11 cellular contexts compared by ENCODE assay signal in genomic region chr2:223075301-223076270, GRCh38. TPM values are rescaled to one million over a fixed set of nuclear protein-coding genes. Genes with fewer than 3 reads are reported as not detected.
DNase-seq lines count a peak whose midpoint lies in the region; ATAC-seq and TF ChIP-seq lines count a peak whose summit lies in the region.
"Had no signal": no experiment of that assay in that cellular context is flagged by ENCODE, and none has a peak within 500 bp of the region (broad histone marks: within the 10 kb centered on the region; RNA-seq: fewer than 3 reads in every experiment).

No MANE protein-coding gene starts in this region.

- TF ChIP-seq CTCF in right lobe of liver (IDR thresholded peaks at IDR 0.05), result no peak
- TF ChIP-seq CTCF in body of pancreas (IDR thresholded peaks at IDR 0.05), result no peak

- WGBS in right lobe of liver (ENCODE audit: insufficient coverage, low coverage, low lambda C conversion rate, missing lambda C conversion rate), result 63% methylated on average over 6 of the region's 6 CpGs
- WGBS in body of pancreas, 2 donors, result 67 to 71% methylated on average over 6 of the region's 6 CpGs

- H3K9me3 ChIP-seq in right lobe of liver, result no peaks in the 10 kb centered on the region
- no peaks in the 10 kb centered on the region for H3K9me3 ChIP-seq in body of pancreas

- H3K36me3 ChIP-seq in right lobe of liver (no peaks in the 10 kb centered on the region), body of pancreas (replicated peaks in 1 of 2; ENCODE audit: insufficient read depth in 1 of 2, low read depth in 2 of 2) (no peaks in the 10 kb centered on the region)

- no peaks in the 10 kb centered on the region for H3K4me1 ChIP-seq in right lobe of liver
- H3K4me1 ChIP-seq in body of pancreas, result no peaks in the 10 kb centered on the region

- DNase-seq in kidney tubule cell (ENCODE audit: low spot score) (peak; percentile 65), right lobe of liver (no peak), NCI-H146 (lab: John Stamatoyannopoulos, UW) (no peak), body of pancreas (no peak), CD1c-positive myeloid dendritic cell (ENCODE audit: extremely low spot score) (no peak)
- DNase-seq: NCI-H2029, SHP77 treated with DMSO at 0.1 percent for 48 hours had no signal

- TF ChIP-seq POLR2A in right lobe of liver (IDR thresholded peaks at IDR 0.05) (no peak), body of pancreas (IDR thresholded peaks at IDR 0.05) (no peak)

- no peaks in the 10 kb centered on the region for H3K27me3 ChIP-seq in right lobe of liver
- H3K27me3 ChIP-seq in body of pancreas, result no peaks in the 10 kb centered on the region

- intact Hi-C loops in right lobe of liver (cut with DNase I) (no loop called here), body of pancreas (cut with DNase I) (no loop called here)

- ATAC-seq in GM19035 (IDR thresholded peaks at IDR 0.05; ENCODE audit: unreplicated experiment) (peak; percentile 76), HG02623 (IDR thresholded peaks at IDR 0.05; ENCODE audit: unreplicated experiment) (peak; percentile 81), HG03469 (IDR thresholded peaks at IDR 0.05; ENCODE audit: unreplicated experiment) (peak; percentile 51), right lobe of liver (no peak), body of pancreas (no peak)
- ATAC-seq: left lobe of liver had no signal

- H3K4me3 ChIP-seq in right lobe of liver (no peak overlapping the region), body of pancreas (no peak overlapping the region)

- H3K27ac ChIP-seq in right lobe of liver, result no peak overlapping the region
- H3K27ac ChIP-seq in body of pancreas, result no peak overlapping the region

RNA-seq across cellular contexts. Expression of gene KCNE4, which starts 23.6 kb away (rescaled TPM):
- total RNA-seq in right lobe of liver, result 1 to 10 TPM in 4 of 6 experiments, under 1 TPM in 2; 0.17 to 1.2 (median 1.1) TPM
- 1 to 10 TPM; 3.9 to 4.6 TPM for total RNA-seq in body of pancreas

Comparison
In these comparisons a context has a peak if more than half of its experiments do, and no peak if none do; other contexts are left out.
1. ATAC-seq: peak in GM19035 (single experiment), HG02623 (single experiment) and HG03469 (single experiment); none in right lobe of liver (0 of 4) and body of pancreas (single experiment).